ENCODE assay signal across 9 cellular contexts in the genomic region with DNA sequence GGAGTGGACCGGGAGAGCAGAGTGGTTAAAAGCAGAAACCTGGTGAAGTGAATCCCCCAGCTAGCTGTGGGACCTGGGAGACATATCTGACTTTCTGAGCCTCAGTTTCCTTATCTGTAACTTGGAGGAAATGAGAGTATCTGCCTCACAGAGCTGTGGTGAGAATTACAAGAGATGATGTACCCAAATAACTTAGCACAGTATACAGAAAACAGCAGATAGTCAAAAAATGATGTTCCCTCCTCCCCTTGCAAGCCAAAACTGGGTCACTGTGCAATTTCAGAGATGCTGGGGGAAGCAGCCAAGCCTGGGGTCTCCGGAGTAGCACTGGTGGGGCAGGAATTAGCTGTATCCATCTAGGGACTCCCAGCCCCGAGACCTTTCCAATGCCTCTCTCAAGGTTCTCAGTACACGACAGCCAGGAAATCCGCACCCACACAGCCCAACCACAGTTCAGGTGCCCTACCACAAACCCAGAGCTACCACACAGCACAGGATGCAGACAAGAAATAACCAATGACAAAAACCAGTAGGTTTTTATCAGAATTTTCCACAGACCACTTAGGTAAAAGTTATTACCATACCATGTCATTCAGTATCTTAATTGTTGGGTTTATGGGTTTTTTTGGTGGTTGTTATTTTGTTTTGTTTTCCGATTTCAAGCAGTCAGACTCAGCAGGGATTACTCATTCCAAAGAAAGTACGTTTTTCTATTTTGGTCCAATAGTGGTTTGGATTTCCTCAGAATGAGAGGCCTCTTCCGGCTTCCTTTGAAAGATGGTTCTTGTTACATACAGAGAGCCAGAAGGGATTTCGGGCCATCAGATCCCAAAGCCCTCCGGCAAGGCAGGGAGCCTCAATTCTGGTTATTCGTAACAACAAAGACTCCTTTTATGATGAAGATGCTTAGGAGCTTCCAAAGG. TPM values are rescaled to one million over a fixed set of nuclear protein-coding genes. Genes with fewer than 3 reads are reported as not detected.
DNase-seq lines count a peak whose midpoint lies in the region; ATAC-seq, FAIRE-seq and TF ChIP-seq lines count a peak whose summit lies in the region.
"Had no signal": no experiment of that assay in that cellular context is flagged by ENCODE, and none has a peak within 500 bp of the region (broad histone marks: within the 10 kb centered on the region; RNA-seq: fewer than 3 reads in every experiment).

No MANE protein-coding gene starts in this region.

- H3K27ac Mint-ChIP-seq in activated CD4-positive, alpha-beta T cell treated with anti-CD3 and anti-CD28 coated beads, Interleukin-2, amount 10 ng/mL, durations not matched to agents 7 days and 5 days: peak overlapping the region; percentile 83

- FAIRE-seq in H54 (lab: Jason Lieb, UNC): no peak

- H3K27me3 Mint-ChIP-seq in activated CD4-positive, alpha-beta T cell treated with anti-CD3 and anti-CD28 coated beads, Interleukin-2, amount 10 ng/mL, durations not matched to agents 7 days and 5 days: peaks cover 13% of the 10 kb centered on the region

- CTCF ChIA-PET in activated CD4-positive, alpha-beta T cell treated with anti-CD3 and anti-CD28 coated beads, Interleukin-2, amount 10 ng/mL, durations not matched to agents 7 days and 5 days (lab: Charles Lee): interaction anchor here (1.0 to 2.0 kb wide), 6 partner anchors 11 to 119 kb away, joined by 3 to 7 read pairs (median 4); no protein-coding TSS in a partner anchor

- POLR2A ChIA-PET in activated CD4-positive, alpha-beta T cell treated with anti-CD3 and anti-CD28 coated beads, Interleukin-2, amount 10 ng/mL, durations not matched to agents 7 days and 5 days (lab: Charles Lee): interaction anchor here (0.6 kb wide), 1 partner anchor 21 kb away, joined by 3 read pairs; no protein-coding TSS in a partner anchor

- H3K9me3 Mint-ChIP-seq in activated CD4-positive, alpha-beta T cell treated with anti-CD3 and anti-CD28 coated beads, Interleukin-2, amount 10 ng/mL, durations not matched to agents 7 days and 5 days: peaks cover 36% of the 10 kb centered on the region

- H3K4me3 Mint-ChIP-seq in activated CD4-positive, alpha-beta T cell treated with anti-CD3 and anti-CD28 coated beads, Interleukin-2, amount 10 ng/mL, durations not matched to agents 7 days and 5 days: peak overlapping the region; percentile 53

- peak; percentile 60 for ATAC-seq in HG03139 (IDR thresholded peaks at IDR 0.05; ENCODE audit: unreplicated experiment)
- ATAC-seq in HG02763 (IDR thresholded peaks at IDR 0.05; ENCODE audit: unreplicated experiment): no peak
- no peak for ATAC-seq in left lobe of liver

- H3K4me1 Mint-ChIP-seq in activated CD4-positive, alpha-beta T cell treated with anti-CD3 and anti-CD28 coated beads, Interleukin-2, amount 10 ng/mL, durations not matched to agents 7 days and 5 days: peaks cover 75% of the 10 kb centered on the region

- H3K36me3 Mint-ChIP-seq in activated CD4-positive, alpha-beta T cell treated with anti-CD3 and anti-CD28 coated beads, Interleukin-2, amount 10 ng/mL, durations not matched to agents 7 days and 5 days (ENCODE audit: low read depth): peaks cover 27% of the 10 kb centered on the region

- peak; percentile 87 for DNase-seq in activated CD4-positive, alpha-beta T cell treated with anti-CD3 and anti-CD28 coated beads, Interleukin-2, amount 10 ng/mL, durations not matched to agents 7 days and 5 days
- DNase-seq in effector CD8-positive, alpha-beta T cell (lab: John Stamatoyannopoulos, UW): peak; percentile 38
- peak; percentile 48 to 83 (median 65) for DNase-seq in stimulated activated naive CD4-positive, alpha-beta T cell (lab: John Stamatoyannopoulos, UW)
- no peak for DNase-seq in COLO668 (lab: John Stamatoyannopoulos, UW; ENCODE audit: unreplicated experiment)
- no peak for DNase-seq in H54 (ENCODE audit: insufficient read length, low spot score)
- DNase-seq in left lobe of liver (ENCODE audit: low spot score): no peak
- DNase-seq: right lobe of liver had no signal

- TF ChIP-seq POLR2A in H54 (IDR thresholded peaks at IDR 0.05; ENCODE audit: low read depth, low read length): no peak

RNA-seq across cellular contexts. Expression of a gene that starts 4.9 kb away (rescaled TPM):
- total RNA-seq in activated CD4-positive, alpha-beta T cell treated with anti-CD3 and anti-CD28 coated beads, Interleukin-2, amount 10 ng/mL, durations not matched to agents 7 days and 5 days: 10 to 100 TPM; 21.7 to 25.5 TPM
- 0.23 TPM for total RNA-seq in left lobe of liver

Comparison
In these comparisons a context has a peak if more than half of its experiments do, and no peak if none do; other contexts are left out.
1. DNase-seq: peak in activated CD4-positive, alpha-beta T cell treated with anti-CD3 and anti-CD28 coated beads, Interleukin-2, amount 10 ng/mL, durations not matched to agents 7 days and 5 days (single experiment), effector CD8-positive, alpha-beta T cell (single experiment) and stimulated activated naive CD4-positive, alpha-beta T cell (6 of 6); none in COLO668 (single experiment), H54 (single experiment) and left lobe of liver (single experiment).
2. RNA of a gene that starts 4.9 kb away (total RNA-seq): 21.7 to 25.5 TPM in activated CD4-positive, alpha-beta T cell treated with anti-CD3 and anti-CD28 coated beads, Interleukin-2, amount 10 ng/mL, durations not matched to agents 7 days and 5 days; 0.23 TPM in left lobe of liver (single experiment); every median in the first group is over 10 times any median in the second.